13 cellular contexts compared by ENCODE assay signal in the genomic region with DNA sequence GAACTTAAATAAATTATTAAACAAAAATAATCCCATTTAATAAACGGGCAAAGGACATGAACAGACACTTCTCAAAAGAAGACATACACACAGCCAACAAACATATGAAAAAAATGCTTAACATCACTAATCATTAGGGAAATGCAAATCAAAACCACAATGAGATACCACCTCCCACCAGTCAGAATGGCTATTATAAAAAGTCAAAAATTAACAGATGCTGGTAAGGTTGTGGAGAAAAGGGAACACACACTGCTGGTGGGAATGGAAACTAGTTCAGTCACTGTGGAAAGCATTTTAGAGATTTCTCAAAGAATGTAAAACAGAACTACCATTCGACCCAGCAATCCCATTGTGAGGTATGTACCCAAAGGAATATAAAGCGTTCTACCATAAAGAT. TPM values are rescaled to one million over a fixed set of nuclear protein-coding genes. Genes with fewer than 3 reads are reported as not detected.
"Had no signal": no experiment of that assay in that cellular context is flagged by ENCODE, and none has a peak within 500 bp of the region (broad histone marks: within the 10 kb centered on the region; RNA-seq: fewer than 3 reads in every experiment).

No MANE protein-coding gene starts in this region.

RNA-seq across cellular contexts. Expression of gene SLC10A4, which starts 31.5 kb away (rescaled TPM):
- total RNA-seq: activated CD4-positive, alpha-beta memory T cell treated with anti-CD3 and anti-CD28 coated beads, Interleukin-2, amount 10 ng/mL, durations not matched to agents 7 days and 5 days; activated CD4-positive, alpha-beta T cell treated with anti-CD3 and anti-CD28 coated beads for 36 hours; activated CD4-positive, alpha-beta T cell treated with anti-CD3 and anti-CD28 coated beads, Interleukin-2, amount 10 ng/mL, durations not matched to agents 7 days and 5 days; activated CD8-positive, alpha-beta memory T cell treated with anti-CD3 and anti-CD28 coated beads, Interleukin-2, amount 10 ng/mL, durations not matched to agents 7 days and 5 days; activated CD8-positive, alpha-beta T cell treated with anti-CD3 and anti-CD28 coated beads, Interleukin-2, amount 10 ng/mL, durations not matched to agents 7 days and 5 days; activated T-helper 2 cell treated with anti-CD3 and anti-CD28 coated beads, Interferon-gamma antibody, Interleukin-2, Interleukin-4, amounts not matched to agents 10 μg/mL and 5 μg/mL and 100 μg/mL, durations not matched to agents 14 hours and 24 hours and 36 hours; bronchial epithelial cell; chondrocyte; T-helper 17 cell; T-helper 2 cell treated with Interferon-gamma antibody and Interleukin-4, amounts not matched to agents 100 ng/mL and 5 ng/mL, for 36 hours had no signal

RNA-seq across cellular contexts. Expression of gene ZAR1, which starts 38.4 kb away (rescaled TPM):
- total RNA-seq: activated CD4-positive, alpha-beta memory T cell treated with anti-CD3 and anti-CD28 coated beads, Interleukin-2, amount 10 ng/mL, durations not matched to agents 7 days and 5 days; activated CD4-positive, alpha-beta T cell treated with anti-CD3 and anti-CD28 coated beads for 36 hours; activated CD4-positive, alpha-beta T cell treated with anti-CD3 and anti-CD28 coated beads, Interleukin-2, amount 10 ng/mL, durations not matched to agents 7 days and 5 days; activated CD8-positive, alpha-beta memory T cell treated with anti-CD3 and anti-CD28 coated beads, Interleukin-2, amount 10 ng/mL, durations not matched to agents 7 days and 5 days; activated CD8-positive, alpha-beta T cell treated with anti-CD3 and anti-CD28 coated beads, Interleukin-2, amount 10 ng/mL, durations not matched to agents 7 days and 5 days; activated naive CD8-positive, alpha-beta T cell treated with anti-CD3 and anti-CD28 coated beads, Interleukin-2, amount 10 ng/mL, durations not matched to agents 7 days and 5 days; activated T-helper 2 cell treated with anti-CD3 and anti-CD28 coated beads, Interferon-gamma antibody, Interleukin-2, Interleukin-4, amounts not matched to agents 10 μg/mL and 5 μg/mL and 100 μg/mL, durations not matched to agents 14 hours and 24 hours and 36 hours; cardiac muscle cell; chondrocyte; T-helper 1 cell treated with Interleukin-12 subunit alpha and Interleukin-12 subunit beta and Interleukin-4 antibody, amounts not matched to agents 30 ng/mL and 1 ng/mL, for 36 hours; T-helper 17 cell; T-helper 2 cell treated with Interferon-gamma antibody and Interleukin-4, amounts not matched to agents 100 ng/mL and 5 ng/mL, for 36 hours had no signal
